ENCODE assay signal across 19 cellular contexts in the genomic region with DNA sequence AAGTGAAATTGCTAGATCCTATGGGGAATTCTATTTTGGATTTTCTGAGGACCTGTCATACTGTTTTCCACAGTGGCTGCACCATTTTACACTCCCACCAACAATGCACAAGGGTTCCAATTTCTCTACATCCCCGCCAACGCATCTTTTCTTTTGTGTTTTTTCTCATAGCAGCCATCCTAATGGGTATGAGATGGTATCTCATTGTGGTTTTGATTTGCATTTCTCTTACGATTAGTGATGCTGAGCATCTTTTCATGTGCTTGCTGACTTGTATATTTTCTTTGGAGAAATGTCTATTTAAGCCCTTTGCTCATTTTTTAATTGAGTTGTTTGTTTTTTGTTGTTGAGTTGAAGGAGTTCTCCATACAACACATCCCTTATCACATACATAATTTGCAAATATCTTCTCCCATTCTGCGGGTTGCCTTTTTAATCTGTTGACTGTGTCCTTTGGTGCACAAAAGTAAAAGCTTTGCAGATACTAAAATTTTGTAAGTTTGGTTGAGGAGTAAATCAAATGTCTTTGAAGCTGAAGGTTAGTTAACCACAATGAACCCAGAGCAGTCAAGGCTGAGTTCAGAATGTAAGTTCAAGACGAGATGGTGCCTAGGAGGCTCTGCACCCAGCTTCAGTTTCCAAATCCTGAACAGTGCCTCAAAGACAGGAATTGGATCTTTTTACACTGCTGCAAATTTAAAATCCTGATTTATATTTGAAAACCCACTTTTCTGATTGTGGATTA.
DNase-seq lines count a peak whose midpoint lies in the region; ATAC-seq, FAIRE-seq and TF ChIP-seq lines count a peak whose summit lies in the region.
"Had no signal": no experiment of that assay in that cellular context is flagged by ENCODE, and none has a peak within 500 bp of the region (broad histone marks: within the 10 kb centered on the region; RNA-seq: fewer than 3 reads in every experiment).

No MANE protein-coding gene starts in this region.

- H3K4me3 Mint-ChIP-seq in MCF 10A (ENCODE audit: unreplicated experiment) (no peak overlapping the region), mesothelial cell of epicardium (no peak overlapping the region)
- H3K4me3 Mint-ChIP-seq: activated T-cell treated with anti-CD3 and anti-CD28 coated beads, Interleukin-2, amount 50 U/mL, for 4 hours had no signal

- H3K4me2 ChIP-seq in parathyroid adenoma (ENCODE audit: low read length) = no peak overlapping the region

- TF ChIP-seq CTCF in breast epithelium (IDR thresholded peaks at IDR 0.05) (no peak), MCF 10A (IDR thresholded peaks at IDR 0.05; ENCODE audit: unreplicated experiment) (no peak), VCaP (conservative IDR thresholded peaks at IDR 0.05) (no peak), parathyroid adenoma (IDR thresholded peaks at IDR 0.05) (no peak), mesothelial cell of epicardium (IDR thresholded peaks at IDR 0.05; ENCODE audit: unreplicated experiment) (no peak)

- H3K27me3 Mint-ChIP-seq in MCF 10A (ENCODE audit: insufficient read depth, unreplicated experiment) = no peaks in the 10 kb centered on the region
- no peaks in the 10 kb centered on the region for H3K27me3 Mint-ChIP-seq in mesothelial cell of epicardium (ENCODE audit: low read depth)

- H3K9me3 ChIP-seq in breast epithelium (peaks cover 0 to 4% of the 10 kb centered on the region in 2 donors), parathyroid adenoma (ENCODE audit: control insufficient read depth, low read length) (no peaks in the 10 kb centered on the region)
- H3K9me3 ChIP-seq: SJSA1 had no signal

- H3K27ac Mint-ChIP-seq in MCF 10A (ENCODE audit: low read depth, unreplicated experiment) = no peak overlapping the region
- H3K27ac Mint-ChIP-seq in mesothelial cell of epicardium = no peak overlapping the region

- no peak for DNase-seq in breast epithelium (ENCODE audit: low spot score in 2 of 2)
- DNase-seq in MCF 10A (ENCODE audit: unreplicated experiment) = no peak
- DNase-seq in GM12892 (ENCODE audit: insufficient read length) = no peak
- DNase-seq in NCI-H345 (lab: John Stamatoyannopoulos, UW) = no peak
- DNase-seq in mesothelial cell of epicardium (ENCODE audit: low spot score in 2 of 2, unreplicated experiment in 2 of 2) = no peak
- DNase-seq: activated CD4-positive, CD25-positive, alpha-beta regulatory T cell treated with anti-CD3 and anti-CD28 coated beads, Interleukin-2, amount 50 U/mL, for 72 hours; activated T-cell treated with anti-CD3 and anti-CD28 coated beads, Interleukin-2, amount 50 U/mL, for 4 hours; aorta; MM.1S; NCI-H1694; OCI-M1; stimulated activated CD4-positive, alpha-beta T cell treated with anti-CD3 and anti-CD28 coated beads, Interleukin-2, amount 100 ng/mL, for 24 hours; T-helper 9 cell had no signal

- H3K4me3 ChIP-seq in breast epithelium (no peak overlapping the region), parathyroid adenoma (ENCODE audit: low read depth, low read length) (no peak overlapping the region)
- H3K4me3 ChIP-seq: SJSA1 had no signal

- ATAC-seq in HG03378 (IDR thresholded peaks at IDR 0.05; ENCODE audit: unreplicated experiment) = no peak

- FAIRE-seq in GM12892 (lab: Jason Lieb, UNC) = peak; percentile 65
- FAIRE-seq: colon, frontal cortex had no signal

- no peak overlapping the region for H3K9ac ChIP-seq in parathyroid adenoma

- H3K36me3 ChIP-seq in breast epithelium (no peaks in the 10 kb centered on the region), parathyroid adenoma (ENCODE audit: control insufficient read depth, insufficient read depth, low read length) (no peaks in the 10 kb centered on the region)
- H3K36me3 ChIP-seq: SJSA1 had no signal

- POLR2A ChIA-PET in MCF 10A (lab: Yijun Ruan, JAX) = interaction anchor here (0.9 to 1.0 kb wide), 2 partner anchors 18 to 531 kb away, joined by 3 read pairs; no protein-coding TSS in a partner anchor

- H3K27me3 ChIP-seq in breast epithelium (no peaks in the 10 kb centered on the region), parathyroid adenoma (ENCODE audit: control insufficient read depth, insufficient read depth, low read length) (no peaks in the 10 kb centered on the region)
- H3K27me3 ChIP-seq: SJSA1 had no signal

- no TSS peak for BruUV-seq in MCF 10A (replicated peaks; lab: Mats Ljungman, UMichigan)

- no peaks in the 10 kb centered on the region for H3K79me2 ChIP-seq in parathyroid adenoma

- H3K36me3 Mint-ChIP-seq in MCF 10A (ENCODE audit: insufficient read depth, unreplicated experiment) = no peaks in the 10 kb centered on the region
- no peaks in the 10 kb centered on the region for H3K36me3 Mint-ChIP-seq in mesothelial cell of epicardium

- H3K4me1 Mint-ChIP-seq in MCF 10A (ENCODE audit: insufficient read depth, unreplicated experiment) (peaks cover 10% of the 10 kb centered on the region), mesothelial cell of epicardium (no peaks in the 10 kb centered on the region)

- H3K4me1 ChIP-seq in breast epithelium = peaks cover 0 to 13% of the 10 kb centered on the region in 2 donors
- peaks cover 17% of the 10 kb centered on the region for H3K4me1 ChIP-seq in parathyroid adenoma
- H3K4me1 ChIP-seq: SJSA1 had no signal

- H3K27ac ChIP-seq in breast epithelium (peak overlapping the region; percentile 75 to 81), VCaP (peak overlapping the region; percentile 82), parathyroid adenoma (peak overlapping the region; percentile 47)
- H3K27ac ChIP-seq: SJSA1 had no signal

- H3K9me3 Mint-ChIP-seq in MCF 10A (ENCODE audit: unreplicated experiment) (peaks cover 3% of the 10 kb centered on the region), mesothelial cell of epicardium (peaks cover 6% of the 10 kb centered on the region)

- H2AFZ ChIP-seq in parathyroid adenoma = no peak overlapping the region

- intact Hi-C loops in breast epithelium (cut with DNase I; ENCODE audit: low total_unique reads) (no loop called here), MCF 10A (cut with micrococcal nuclease) (no loop called here)

- CTCF ChIA-PET in MCF 10A (lab: Yijun Ruan, JAX) = interaction anchor here (0.6 to 1.7 kb wide), 4 partner anchors 20 to 704 kb away, joined by 3 to 6 read pairs (median 4); no protein-coding TSS in a partner anchor

- TF ChIP-seq POLR2A in breast epithelium (IDR thresholded peaks at IDR 0.05) (no peak), GM12892 (IDR thresholded peaks at IDR 0.05; ENCODE audit: low read depth, low read length) (no peak)
